In genomic region chr14:98698341-98698740, GRCh38 we compare ENCODE assay signal across 34 cellular contexts.
"Had no signal": no experiment of that assay in that cellular context is flagged by ENCODE, and none has a peak within 500 bp of the region (broad histone marks: within the 10 kb centered on the region; RNA-seq: fewer than 3 reads in every experiment).

No MANE protein-coding gene starts in this region.

- H3K27me3 ChIP-seq: MG63 had no signal

- H3K9ac ChIP-seq: KMS-11 had no signal

- H3K36me3 ChIP-seq: MG63 had no signal

- H3K27ac ChIP-seq: KMS-11 had no signal

- DNase-seq: Karpas-422, Kasumi-1, KG1, MG63, MM.1S, MV-4-11, NCI-H1048, NCI-H1092, NCI-H1092 treated with DMSO at 0.1 percent for 48 hours, NCI-H1105, NCI-H1105 treated with DMSO at 0.1 percent for 48 hours, NCI-H1417, NCI-H1417 treated with DMSO at 0.1 percent for 48 hours, NCI-H1436, NCI-H1436 treated with DMSO at 0.1 percent for 48 hours, NCI-H146, NCI-H1694, NCI-H1694 treated with DMSO at 0.1 percent for 48 hours, NCI-H187, NCI-H187 treated with DMSO at 0.1 percent for 48 hours, NCI-H1930, NCI-H2029, NCI-H2029 treated with DMSO at 0.1 percent for 48 hours, NCI-H2081, NCI-H2081 treated with DMSO at 0.1 percent for 48 hours, NCI-H2107, NCI-H2171, NCI-H2171 treated with DMSO at 0.1 percent for 48 hours, NCI-H2227 treated with DMSO at 0.1 percent for 48 hours, NCI-H226, NCI-H345, NCI-H446, NCI-H446 treated with DMSO at 0.1 percent for 48 hours had no signal

- H3K4me3 ChIP-seq: MG63 had no signal

- H3K9me3 ChIP-seq: MG63 had no signal
